Comparison of ENCODE assay signal across 8 cellular contexts in the genomic region with DNA sequence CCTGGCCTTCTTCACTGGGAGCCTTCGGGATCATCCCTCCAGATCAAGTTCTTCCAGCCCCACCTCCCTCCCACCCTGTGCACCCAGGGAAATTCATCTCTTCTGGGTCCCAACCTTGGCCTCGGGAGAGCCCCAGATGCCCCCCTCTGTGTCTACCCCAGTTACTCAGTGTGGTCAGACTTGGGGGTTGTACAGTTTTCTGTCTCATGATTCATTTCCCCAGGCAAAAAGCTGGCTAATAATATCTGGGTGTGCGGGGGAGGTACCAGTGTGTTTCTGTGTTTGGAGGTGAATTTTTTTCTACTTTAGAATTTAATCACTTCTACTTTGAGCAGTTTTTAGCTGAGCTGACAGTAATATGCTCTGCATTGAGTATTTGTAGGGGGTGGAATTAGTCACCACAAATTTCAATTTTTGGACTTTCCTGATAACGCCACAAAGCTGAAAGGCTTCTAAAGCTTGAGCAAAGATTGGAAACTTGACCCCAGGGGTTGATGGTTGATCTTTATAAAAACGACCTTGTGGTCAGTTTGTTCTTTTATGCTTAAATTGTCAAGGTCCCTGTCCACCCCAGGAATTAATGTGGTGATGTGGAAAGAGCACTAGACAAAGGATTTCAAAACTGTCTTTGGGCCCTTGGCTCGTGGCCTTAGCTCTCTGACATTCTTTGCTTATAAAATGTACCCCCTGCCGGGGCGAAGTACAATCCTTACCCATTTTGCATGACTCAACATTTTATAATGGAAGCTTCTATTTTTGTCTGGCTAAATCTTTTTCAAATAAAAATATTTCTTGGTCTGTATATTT.
A peak's percentile ranks its signal among the peaks of the same experiment; 100 is the strongest.
DNase-seq lines count a peak whose midpoint lies in the region; ATAC-seq and TF ChIP-seq lines count a peak whose summit lies in the region.

No MANE protein-coding gene starts in this region.

- H3K9me3 Mint-ChIP-seq in CD8-positive, alpha-beta memory T cell, result no peaks in the 10 kb centered on the region

- DNase-seq in CD8-positive, alpha-beta memory T cell, result peak in 1 of 5 donors; percentile 53
- peak; percentile 75 for DNase-seq in activated CD8-positive, alpha-beta memory T cell treated with anti-CD3 and anti-CD28 coated beads for 24 hours
- peak; percentile 92 for DNase-seq in fibroblast of pulmonary artery (ENCODE audit: low read depth)
- peak; percentile 48 for DNase-seq in stimulated activated CD4-positive, alpha-beta T cell treated with anti-CD3 and anti-CD28 coated beads, Interleukin-4, amount 100 ng/mL, for 1 hour
- DNase-seq in DMS153 (lab: John Stamatoyannopoulos, UW), result no peak
- no peak for DNase-seq in NCI-H2171 treated with DMSO at 0.1 percent for 48 hours (lab: John Stamatoyannopoulos, UW)

- no peaks in the 10 kb centered on the region for H3K9me3 ChIP-seq in CD8-positive, alpha-beta memory T cell (ENCODE audit: low read length)

- peak overlapping the region in 5 of 7 donors; percentile 14 to 81 (median 65) for H3K4me3 Mint-ChIP-seq in CD8-positive, alpha-beta memory T cell

- H3K27ac ChIP-seq in CD8-positive, alpha-beta memory T cell (ENCODE audit: low read depth, low read length), result no peak overlapping the region

- H3K36me3 ChIP-seq in CD8-positive, alpha-beta memory T cell (ENCODE audit: insufficient read depth, low read length), result no peaks in the 10 kb centered on the region

- H3K27me3 Mint-ChIP-seq in CD8-positive, alpha-beta memory T cell, result peaks cover 0 to 1% of the 10 kb centered on the region in 2 donors

- no peak for TF ChIP-seq CTCF in fibroblast of pulmonary artery (IDR thresholded peaks at IDR 0.05; ENCODE audit: low read length, missing control alignments)

- H3K27ac Mint-ChIP-seq in CD8-positive, alpha-beta memory T cell, result peak overlapping the region in 5 of 8 donors; percentile 3 to 89 (median 80)

- CTCF ChIA-PET in CD8-positive, alpha-beta memory T cell (lab: Charles Lee), result interaction anchor here (0.6 to 6.4 kb wide), 7 partner anchors 13 to 498 kb away, joined by 3 to 40 read pairs (median 14); no protein-coding TSS in a partner anchor

- ATAC-seq in GM21381 (IDR thresholded peaks at IDR 0.05; ENCODE audit: unreplicated experiment) (peak; percentile 75), HG03521 (IDR thresholded peaks at IDR 0.05; ENCODE audit: unreplicated experiment) (peak; percentile 61)

- H3K36me3 Mint-ChIP-seq in CD8-positive, alpha-beta memory T cell, result peaks cover 0 to 3% (median 2%) of the 10 kb centered on the region in 3 donors

- H3K27me3 ChIP-seq in CD8-positive, alpha-beta memory T cell (ENCODE audit: insufficient read depth, low read length, poor library complexity, severe bottlenecking), result no peaks in the 10 kb centered on the region

- no peaks in the 10 kb centered on the region for H3K4me1 ChIP-seq in CD8-positive, alpha-beta memory T cell (ENCODE audit: insufficient read depth, low read length)

- POLR2A ChIA-PET in CD8-positive, alpha-beta memory T cell (lab: Charles Lee), result interaction anchor here (1.0 to 2.4 kb wide), 3 partner anchors 15 to 33 kb away, joined by 4 to 7 read pairs (median 5); no protein-coding TSS in a partner anchor

- no peak overlapping the region for H3K4me3 ChIP-seq in CD8-positive, alpha-beta memory T cell (ENCODE audit: low read length)
- no peak overlapping the region for H3K4me3 ChIP-seq in fibroblast of pulmonary artery (replicated peaks; ENCODE audit: low read depth, low read length)

- H3K4me1 Mint-ChIP-seq in CD8-positive, alpha-beta memory T cell, result peaks cover 27 to 60% (median 57%) of the 10 kb centered on the region in 3 donors

Comparison
In these comparisons a context has a peak if more than half of its experiments do, and no peak if none do; other contexts are left out.
1. DNase-seq: peak in activated CD8-positive, alpha-beta memory T cell treated with anti-CD3 and anti-CD28 coated beads for 24 hours (single experiment), fibroblast of pulmonary artery (single experiment) and stimulated activated CD4-positive, alpha-beta T cell treated with anti-CD3 and anti-CD28 coated beads, Interleukin-4, amount 100 ng/mL, for 1 hour (single experiment); none in DMS153 (single experiment) and NCI-H2171 treated with DMSO at 0.1 percent for 48 hours (single experiment).